13 cellular contexts compared by ENCODE assay signal in genomic region chr9:133485531-133486260, GRCh38. TPM values are rescaled to one million over a fixed set of nuclear protein-coding genes. Genes with fewer than 3 reads are reported as not detected.
A peak's percentile ranks its signal among the peaks of the same experiment; 100 is the strongest.
DNase-seq lines count a peak whose midpoint lies in the region; ATAC-seq and TF ChIP-seq lines count a peak whose summit lies in the region.
"Had no signal": no experiment of that assay in that cellular context is flagged by ENCODE, and none has a peak within 500 bp of the region (broad histone marks: within the 10 kb centered on the region; RNA-seq: fewer than 3 reads in every experiment).

No MANE protein-coding gene starts in this region.

- peaks cover 6% of the 10 kb centered on the region for H3K4me1 Mint-ChIP-seq in CD4-positive, alpha-beta T cell (ENCODE audit: low read depth)

- H3K36me3 Mint-ChIP-seq in CD4-positive, alpha-beta T cell (ENCODE audit: low read depth), result no peaks in the 10 kb centered on the region
- H3K36me3 Mint-ChIP-seq: IgD-negative memory B cell had no signal

- no peaks in the 10 kb centered on the region for H3K9me3 Mint-ChIP-seq in CD4-positive, alpha-beta T cell
- H3K9me3 Mint-ChIP-seq: IgD-negative memory B cell had no signal

- H3K9me3 ChIP-seq in CD4-positive, alpha-beta T cell (ENCODE audit: control insufficient read depth, low read length), result no peaks in the 10 kb centered on the region
- H3K9me3 ChIP-seq: SJCRH30 had no signal

- intact Hi-C loops in CD4-positive, alpha-beta T cell (cut with DNase I, micrococcal nuclease), result loop anchor here (1.0 to 5.0 kb wide), 6 partner anchors 78 to 508 kb away; partner anchors contain the start of gene GFI1B (in 1 of the 2)

- H3K27ac Mint-ChIP-seq in CD4-positive, alpha-beta T cell, result no peak overlapping the region

- H3K27me3 Mint-ChIP-seq in CD4-positive, alpha-beta T cell, result no peaks in the 10 kb centered on the region

- no peak for TF ChIP-seq CTCF in CD4-positive, alpha-beta T cell (IDR thresholded peaks at IDR 0.05)
- no peak for TF ChIP-seq CTCF in GM20000 (IDR thresholded peaks at IDR 0.05; ENCODE audit: extremely low read depth, missing control alignments)

- CTCF ChIA-PET in CD4-positive, alpha-beta T cell (lab: Charles Lee), result interaction anchor here (1.4 to 1.5 kb wide), 3 partner anchors 25 to 299 kb away, joined by 3 read pairs; no protein-coding TSS in a partner anchor

- DNase-seq in CD4-positive, alpha-beta T cell, result no peak
- DNase-seq in GM20000 (ENCODE audit: low spot score), result peak; percentile 73
- DNase-seq in SK-N-DZ (ENCODE audit: low spot score), result peak; percentile 45
- no peak for DNase-seq in left lobe of liver (ENCODE audit: low spot score)
- DNase-seq in COLO668 (lab: John Stamatoyannopoulos, UW; ENCODE audit: unreplicated experiment), result no peak
- DNase-seq in SW 1271 (lab: John Stamatoyannopoulos, UW), result no peak
- DNase-seq in NCI-H2081 (lab: John Stamatoyannopoulos, UW), result no peak

- H3K4me3 Mint-ChIP-seq in CD4-positive, alpha-beta T cell, result no peak overlapping the region

- H3K27ac ChIP-seq in CD4-positive, alpha-beta T cell (ENCODE audit: low read depth, low read length), result no peak overlapping the region
- H3K27ac ChIP-seq: GM23248, SJCRH30 had no signal

- no peaks in the 10 kb centered on the region for H3K27me3 ChIP-seq in CD4-positive, alpha-beta T cell (ENCODE audit: control insufficient read depth, insufficient read depth, low read length)
- H3K27me3 ChIP-seq: SJCRH30 had no signal

- POLR2A ChIA-PET in CD4-positive, alpha-beta T cell (lab: Charles Lee), result interaction anchor here (0.8 kb wide), 1 partner anchor 300 kb away, joined by 3 read pairs; no protein-coding TSS in a partner anchor

- ATAC-seq in CD4-positive, alpha-beta T cell (ENCODE audit: poor library complexity), result peak; percentile 12
- ATAC-seq in left lobe of liver (peak; percentile 5), HG02885 (IDR thresholded peaks at IDR 0.05; ENCODE audit: poor library complexity, unreplicated experiment) (no peak)

RNA-seq across cellular contexts. Expression of gene SLC2A6, which starts 6.8 kb away (rescaled TPM):
- total RNA-seq in CD4-positive, alpha-beta T cell, result 1 to 10 TPM; 1.8 to 3.2 TPM
- polyA plus RNA-seq in SK-N-DZ (2014; cell fraction: cytosol; rRNA removed), result 12.3 and 16.2 TPM in 2 replicates
- polyA plus RNA-seq in SK-N-DZ (2014; cell fraction: nucleus; rRNA removed), result 11.7 and 14.6 TPM in 2 replicates
- total RNA-seq in left lobe of liver, result 1.3 TPM

RNA-seq across cellular contexts. Expression of gene CACFD1, which starts 25.9 kb away (rescaled TPM):
- 1 to 10 TPM; 3.7 to 3.8 TPM for total RNA-seq in CD4-positive, alpha-beta T cell
- polyA plus RNA-seq in SK-N-DZ (2014; cell fraction: cytosol; rRNA removed), result 18.9 and 19.6 TPM in 2 replicates
- 14.7 and 19.8 TPM in 2 replicates for polyA plus RNA-seq in SK-N-DZ (2014; cell fraction: nucleus; rRNA removed)
- total RNA-seq in left lobe of liver, result 30.0 TPM

RNA-seq across cellular contexts. Expression of gene MYMK, which starts 39.1 kb away (rescaled TPM):
- total RNA-seq in CD4-positive, alpha-beta T cell, result not detected
- polyA plus RNA-seq in SK-N-DZ (2014; cell fraction: cytosol; rRNA removed), result not detected in 2 replicates
- polyA plus RNA-seq in SK-N-DZ (2014; cell fraction: nucleus; rRNA removed), result not detected in 2 replicates
- not detected for total RNA-seq in left lobe of liver
- total RNA-seq: glomerular endothelial cell, GM23248, progenitor cell of endocrine pancreas had no signal
- polyA plus RNA-seq: GM23248, IgD-negative memory B cell had no signal

RNA-seq across cellular contexts. Expression of gene ADAMTSL2, which starts 48.8 kb away (rescaled TPM):
- 1 to 10 TPM; 1.2 to 1.3 TPM for total RNA-seq in CD4-positive, alpha-beta T cell
- polyA plus RNA-seq in SK-N-DZ (2014; cell fraction: cytosol; rRNA removed), result 6.8 and 6.9 TPM in 2 replicates
- 9.5 and 10.8 TPM in 2 replicates for polyA plus RNA-seq in SK-N-DZ (2014; cell fraction: nucleus; rRNA removed)
- total RNA-seq in left lobe of liver, result 18.0 TPM
- total RNA-seq: glomerular endothelial cell had no signal
- polyA plus RNA-seq: GM23248, IgD-negative memory B cell had no signal

Comparison
In these comparisons a context has a peak if more than half of its experiments do, and no peak if none do; other contexts are left out.
1. DNase-seq: peak in GM20000 (single experiment) and SK-N-DZ (single experiment); none in CD4-positive, alpha-beta T cell (0 of 10), left lobe of liver (single experiment), COLO668 (single experiment), SW 1271 (0 of 2) and NCI-H2081 (0 of 2).